19 cellular contexts compared by ENCODE assay signal in the genomic region with DNA sequence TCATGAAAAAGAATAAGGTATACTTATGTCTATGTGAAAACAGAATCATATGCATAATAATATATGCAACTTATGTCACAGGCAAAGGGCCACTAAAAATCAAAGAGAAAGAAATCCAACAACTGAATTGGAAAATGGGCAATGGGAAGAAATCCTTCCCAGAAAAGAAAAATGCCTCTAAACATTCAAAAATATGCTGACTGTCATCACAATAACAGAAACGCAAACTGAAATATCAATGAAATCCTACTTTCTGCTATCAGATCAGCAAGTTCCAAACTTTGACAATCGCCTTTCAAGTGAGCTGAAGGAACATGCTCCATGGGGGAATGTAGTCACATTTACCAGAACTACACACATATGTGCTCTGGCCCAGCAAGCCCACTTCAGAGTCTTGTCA.
DNase-seq lines count a peak whose midpoint lies in the region; ATAC-seq and TF ChIP-seq lines count a peak whose summit lies in the region.
"Had no signal": no experiment of that assay in that cellular context is flagged by ENCODE, and none has a peak within 500 bp of the region (broad histone marks: within the 10 kb centered on the region; RNA-seq: fewer than 3 reads in every experiment).

No MANE protein-coding gene starts in this region.

- H3K4me1 ChIP-seq in KMS-11 (ENCODE audit: low read depth, poor library complexity, severe bottlenecking): peaks cover 55% of the 10 kb centered on the region

- peak overlapping the region; percentile 30 for H3K27ac Mint-ChIP-seq in activated naive CD4-positive, alpha-beta T cell treated with anti-CD3 and anti-CD28 coated beads, Interleukin-2, amount 50 U/mL, for 24 hours
- H3K27ac Mint-ChIP-seq in activated B cell treated with CpG ODN at 0.5 μM for 24 hours: peak overlapping the region; percentile 98
- H3K27ac Mint-ChIP-seq: CD4-positive, alpha-beta T cell; T-helper 17 cell had no signal

- intact Hi-C loops in activated B cell treated with CpG ODN at 0.5 μM for 24 hours (cut with micrococcal nuclease): no loop called here

- no peak for ATAC-seq in activated B cell treated with CpG ODN at 0.5 μM for 24 hours (ENCODE audit: low read depth)
- ATAC-seq in GM18505 (IDR thresholded peaks at IDR 0.05; ENCODE audit: unreplicated experiment): no peak
- no peak for ATAC-seq in HG02763 (IDR thresholded peaks at IDR 0.05; ENCODE audit: unreplicated experiment)
- ATAC-seq: T-helper 17 cell had no signal

- no peak overlapping the region for H3K4me3 ChIP-seq in KMS-11 (IDR thresholded peaks at IDR 0.05; ENCODE audit: insufficient read depth, low read depth, low read length)
- H3K4me3 ChIP-seq: Peyer's patch, SJSA1 had no signal

- H3K36me3 ChIP-seq in KMS-11 (ENCODE audit: insufficient read depth): no peaks in the 10 kb centered on the region
- H3K36me3 ChIP-seq: Peyer's patch, SJSA1 had no signal

- H3K27me3 ChIP-seq in KMS-11 (ENCODE audit: insufficient read depth, low read depth): no peaks in the 10 kb centered on the region
- H3K27me3 ChIP-seq: Peyer's patch, SJSA1 had no signal

- TF ChIP-seq CTCF in KMS-11 (conservative IDR thresholded peaks at IDR 0.05; ENCODE audit: low read depth, low read length) (no peak), activated B cell treated with CpG ODN at 0.5 μM for 24 hours (IDR thresholded peaks at IDR 0.05) (no peak)

- H4K20me1 ChIP-seq in KMS-11 (ENCODE audit: insufficient read depth): no peaks in the 10 kb centered on the region

- H3K4me2 ChIP-seq in KMS-11: peak overlapping the region; percentile 88

- POLR2A ChIA-PET in activated B cell treated with CpG ODN at 0.5 μM for 24 hours (lab: Charles Lee): interaction anchor here (1.1 to 7.7 kb wide), 6 partner anchors 10 to 119 kb away, joined by 3 to 380 read pairs (median 24); partner anchors contain the start of gene KLF13

- CTCF ChIA-PET in activated B cell treated with CpG ODN at 0.5 μM for 24 hours (lab: Charles Lee): no interaction called here

- H3K27me3 Mint-ChIP-seq in activated naive CD4-positive, alpha-beta T cell treated with anti-CD3 and anti-CD28 coated beads, Interleukin-2, amount 50 U/mL, for 24 hours: no peaks in the 10 kb centered on the region
- no peaks in the 10 kb centered on the region for H3K27me3 Mint-ChIP-seq in activated B cell treated with CpG ODN at 0.5 μM for 24 hours
- H3K27me3 Mint-ChIP-seq: CD4-positive, alpha-beta T cell; T-helper 17 cell had no signal

- peaks cover 27% of the 10 kb centered on the region for H3K79me2 ChIP-seq in KMS-11 (ENCODE audit: insufficient read depth, low read depth)

- H3K4me1 Mint-ChIP-seq in activated naive CD4-positive, alpha-beta T cell treated with anti-CD3 and anti-CD28 coated beads, Interleukin-2, amount 50 U/mL, for 24 hours: peaks cover 22% of the 10 kb centered on the region
- peaks cover 95% of the 10 kb centered on the region for H3K4me1 Mint-ChIP-seq in activated B cell treated with CpG ODN at 0.5 μM for 24 hours

- no peak for DNase-seq in activated naive CD4-positive, alpha-beta T cell treated with Interleukin-2 at 50 U/mL for 16 hours
- DNase-seq in activated B cell treated with CpG ODN at 0.5 μM for 24 hours (no peak), NCI-H2171 treated with DMSO at 0.1 percent for 48 hours (lab: John Stamatoyannopoulos, UW) (no peak), medulla oblongata (ENCODE audit: extremely low spot score) (no peak)
- DNase-seq: CD4-positive, alpha-beta T cell; DMS153; GOT3; NCI-H1417 treated with DMSO at 0.1 percent for 48 hours; NCI-H187 treated with DMSO at 0.1 percent for 48 hours; NCI-H345; NCI-H524 treated with DMSO at 0.1 percent for 48 hours; T-helper 17 cell had no signal

- H3K9me3 Mint-ChIP-seq in activated naive CD4-positive, alpha-beta T cell treated with anti-CD3 and anti-CD28 coated beads, Interleukin-2, amount 50 U/mL, for 24 hours: no peaks in the 10 kb centered on the region
- H3K9me3 Mint-ChIP-seq in activated B cell treated with CpG ODN at 0.5 μM for 24 hours: no peaks in the 10 kb centered on the region
- H3K9me3 Mint-ChIP-seq: CD4-positive, alpha-beta T cell had no signal

- no peak overlapping the region for H3K4me3 Mint-ChIP-seq in activated naive CD4-positive, alpha-beta T cell treated with anti-CD3 and anti-CD28 coated beads, Interleukin-2, amount 50 U/mL, for 24 hours
- H3K4me3 Mint-ChIP-seq in activated B cell treated with CpG ODN at 0.5 μM for 24 hours: peak overlapping the region; percentile 85
- H3K4me3 Mint-ChIP-seq: CD4-positive, alpha-beta T cell; T-helper 17 cell had no signal

- H2AFZ ChIP-seq in KMS-11 (ENCODE audit: low read depth): no peak overlapping the region

- no peak for TF ChIP-seq POLR2A in GM18505 (IDR thresholded peaks at IDR 0.05; ENCODE audit: borderline replicate concordance, extremely low read depth, insufficient read depth, insufficient read length)

- no peaks in the 10 kb centered on the region for H3K36me3 Mint-ChIP-seq in activated naive CD4-positive, alpha-beta T cell treated with anti-CD3 and anti-CD28 coated beads, Interleukin-2, amount 50 U/mL, for 24 hours
- H3K36me3 Mint-ChIP-seq in activated B cell treated with CpG ODN at 0.5 μM for 24 hours (ENCODE audit: low read depth): peaks cover 27% of the 10 kb centered on the region

- H3K27ac ChIP-seq in KMS-11: no peak overlapping the region
- H3K27ac ChIP-seq: 22Rv1, Peyer's patch, SJSA1 had no signal

- H3K9ac ChIP-seq in KMS-11: no peak overlapping the region
